Comparison of ENCODE assay signal across 17 cellular contexts in genomic region chr2:241390301-241391206, GRCh38. TPM values are rescaled to one million over a fixed set of nuclear protein-coding genes. Genes with fewer than 3 reads are reported as not detected.
DNase-seq lines count a peak whose midpoint lies in the region; ATAC-seq, FAIRE-seq and TF ChIP-seq lines count a peak whose summit lies in the region.
"Had no signal": no experiment of that assay in that cellular context is flagged by ENCODE, and none has a peak within 500 bp of the region (broad histone marks: within the 10 kb centered on the region; RNA-seq: fewer than 3 reads in every experiment).

No MANE protein-coding gene starts in this region.

- H3K27ac ChIP-seq in DOHH2 (ENCODE audit: low read depth, low read length) (no peak overlapping the region), right atrium auricular region (no peak overlapping the region), right cardiac atrium (ENCODE audit: low read length) (no peak overlapping the region)
- H3K27ac ChIP-seq: C4-2B, coronary artery, sigmoid colon had no signal

- ATAC-seq in GM18907 (IDR thresholded peaks at IDR 0.05; ENCODE audit: unreplicated experiment) (peak; percentile 42), HG02884 (IDR thresholded peaks at IDR 0.05; ENCODE audit: unreplicated experiment) (peak; percentile 65), right cardiac atrium (no peak)
- ATAC-seq: WTC11 had no signal

- intact Hi-C loops in right cardiac atrium (cut with DNase I), result no loop called here

- H3K9me2 ChIP-seq in DOHH2 (replicated peaks; ENCODE audit: control insufficient read depth, low read length), result no peaks in the 10 kb centered on the region

- H3K4me3 ChIP-seq in DOHH2 (ENCODE audit: low read length), result no peak overlapping the region
- H3K4me3 ChIP-seq in bronchial epithelial cell (ENCODE audit: low read depth, low read length), result no peak overlapping the region
- H3K4me3 ChIP-seq in right atrium auricular region, result no peak overlapping the region
- H3K4me3 ChIP-seq in right cardiac atrium (ENCODE audit: low read length), result no peak overlapping the region
- H3K4me3 ChIP-seq: coronary artery, lung, sigmoid colon had no signal

- 0 out of 2 replicates have a peak, but pooled peaks cover 3% of the 10 kb centered on the region for H3F3A ChIP-seq in DOHH2 (ENCODE audit: control insufficient read depth, insufficient read depth)

- H3K4me2 ChIP-seq in DOHH2 (ENCODE audit: low read length), result peak overlapping the region; percentile 14; the same call in 1 of the 2 replicates

- FAIRE-seq in bronchial epithelial cell (lab: Jason Lieb, UNC), result peak; percentile 76

- no peak for TF ChIP-seq CTCF in DOHH2 (IDR thresholded peaks at IDR 0.05; ENCODE audit: low read depth, low read length, poor library complexity, severe bottlenecking)
- no peak for TF ChIP-seq CTCF in bronchial epithelial cell (IDR thresholded peaks at IDR 0.05; ENCODE audit: insufficient read depth, low read length, severe bottlenecking)
- no peak for TF ChIP-seq CTCF in right atrium auricular region (IDR thresholded peaks at IDR 0.05)

- 87% methylated on average over 9 of the region's 9 CpGs for WGBS in right cardiac atrium

- peak; percentile 97 for DNase-seq in bronchial epithelial cell (ENCODE audit: low read depth)
- DNase-seq in SW480 (ENCODE audit: low spot score), result no peak
- DNase-seq in right atrium auricular region (ENCODE audit: low spot score), result no peak
- DNase-seq in DMS53 (lab: John Stamatoyannopoulos, UW), result no peak
- DNase-seq in right cardiac atrium, result no peak
- DNase-seq: activated T-cell treated with anti-CD3 and anti-CD28 coated beads, Interleukin-2, amount 50 U/mL, for 24 hours; amniotic stem cell; MV-4-11; NCI-H2227 treated with DMSO at 0.1 percent for 48 hours; sigmoid colon had no signal

- H3K36me3 ChIP-seq in DOHH2 (ENCODE audit: control insufficient read depth, low read length), result peaks cover 22% of the 10 kb centered on the region
- H3K36me3 ChIP-seq in bronchial epithelial cell (ENCODE audit: control insufficient read depth, insufficient read depth, low read length), result peaks cover 5% of the 10 kb centered on the region
- no peaks in the 10 kb centered on the region for H3K36me3 ChIP-seq in right atrium auricular region
- H3K36me3 ChIP-seq: sigmoid colon had no signal

- H4K20me1 ChIP-seq in DOHH2 (ENCODE audit: control insufficient read depth, insufficient read depth, low read depth, low read length), result no peaks in the 10 kb centered on the region

- H3K4me1 ChIP-seq in DOHH2 (ENCODE audit: control insufficient read depth, low read length) (peaks cover 56% of the 10 kb centered on the region), right atrium auricular region (no peaks in the 10 kb centered on the region), right cardiac atrium (ENCODE audit: control insufficient read depth, insufficient read depth, low read length) (peaks cover 3% of the 10 kb centered on the region)
- H3K4me1 ChIP-seq: sigmoid colon had no signal

- H3K27me3 ChIP-seq in DOHH2 (ENCODE audit: control insufficient read depth, low read length), result no peaks in the 10 kb centered on the region
- no peaks in the 10 kb centered on the region for H3K27me3 ChIP-seq in bronchial epithelial cell (ENCODE audit: control insufficient read depth, insufficient read depth, low read length)
- no peaks in the 10 kb centered on the region for H3K27me3 ChIP-seq in right atrium auricular region
- no peaks in the 10 kb centered on the region for H3K27me3 ChIP-seq in right cardiac atrium (ENCODE audit: control insufficient read depth, insufficient read depth)
- H3K27me3 ChIP-seq: sigmoid colon had no signal

- H3K79me2 ChIP-seq in DOHH2 (ENCODE audit: control insufficient read depth, low read length), result peaks cover 69% of the 10 kb centered on the region

- H3K9me3 ChIP-seq in DOHH2 (ENCODE audit: control insufficient read depth, insufficient read depth, low read length) (no peaks in the 10 kb centered on the region), right atrium auricular region (no peaks in the 10 kb centered on the region), right cardiac atrium (ENCODE audit: control insufficient read depth, low read length) (no peaks in the 10 kb centered on the region)
- H3K9me3 ChIP-seq: sigmoid colon had no signal

RNA-seq across cellular contexts. Expression of gene FARP2, which starts 34.5 kb away (rescaled TPM):
- 25.0 and 35.8 TPM in 2 replicates for total RNA-seq in bronchial epithelial cell
- total RNA-seq in right atrium auricular region, result 10 to 100 TPM; 11.1 to 21.5 TPM
- 10 to 100 TPM; 22.6 to 28.4 (median 24.5) TPM for total RNA-seq in right cardiac atrium
- polyA plus RNA-seq in right cardiac atrium, result 6.1 TPM

Comparison
In these comparisons a context has a peak if more than half of its experiments do, and no peak if none do; other contexts are left out.
1. ATAC-seq: peak in GM18907 (single experiment) and HG02884 (single experiment); none in right cardiac atrium (0 of 2).